In the genomic region with DNA sequence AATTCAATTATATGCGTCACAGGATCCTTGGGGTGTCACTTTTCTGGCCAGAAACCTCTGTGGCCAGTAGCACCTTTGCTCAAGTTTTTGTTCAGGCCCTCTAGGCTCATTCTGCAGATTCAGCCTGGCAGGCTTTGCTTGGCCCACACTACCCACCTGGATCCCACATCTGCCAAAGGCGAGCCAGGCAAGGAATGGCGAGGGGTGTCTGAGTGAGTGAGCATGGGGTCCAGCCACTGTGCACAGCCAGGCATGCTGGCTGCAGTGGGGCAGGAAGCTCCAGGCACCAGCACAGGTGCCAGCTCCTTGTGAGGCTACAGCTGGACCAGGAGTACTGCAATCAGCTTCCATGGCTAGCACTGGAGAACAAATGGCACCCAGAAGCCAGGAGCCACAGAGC, we compare ENCODE assay signal across 5 cellular contexts.
"Had no signal": no experiment of that assay in that cellular context is flagged by ENCODE, and none has a peak within 500 bp of the region (broad histone marks: within the 10 kb centered on the region; RNA-seq: fewer than 3 reads in every experiment).

No MANE protein-coding gene starts in this region.

- DNase-seq: H9, HCEC 1CT, IMR-90 had no signal

- H3K4me3 ChIP-seq: GM23338, K562 had no signal

- ATAC-seq: GM23338, K562 had no signal
